In genomic region chr11:27717377-27717776, GRCh38 we compare ENCODE assay signal across 1 cellular context.
TF ChIP-seq lines count a peak whose summit lies in the region.

No MANE protein-coding gene starts in this region.

TF ChIP-seq in GM23338, 12 proteins besides CTCF, POLR2A, EP300 and RAD21 (continued from another document):
- TF ChIP-seq REST (IDR thresholded peaks at IDR 0.05; ENCODE audit: unreplicated experiment) (no peak), NANOG (IDR thresholded peaks at IDR 0.05; ENCODE audit: borderline replicate concordance) (no peak), EZH2 (IDR thresholded peaks at IDR 0.05; ENCODE audit: low read depth, unreplicated experiment) (no peak), JUNB (IDR thresholded peaks at IDR 0.05; ENCODE audit: unreplicated experiment) (no peak), CREB1 (CRISPR knock-in tag; IDR thresholded peaks at IDR 0.05; ENCODE audit: low read depth) (no peak), STAT1 (IDR thresholded peaks at IDR 0.05; ENCODE audit: unreplicated experiment) (no peak), ZNF114 (CRISPR knock-in tag; IDR thresholded peaks at IDR 0.05) (no peak)
- TF ChIP-seq, protein P1, sequence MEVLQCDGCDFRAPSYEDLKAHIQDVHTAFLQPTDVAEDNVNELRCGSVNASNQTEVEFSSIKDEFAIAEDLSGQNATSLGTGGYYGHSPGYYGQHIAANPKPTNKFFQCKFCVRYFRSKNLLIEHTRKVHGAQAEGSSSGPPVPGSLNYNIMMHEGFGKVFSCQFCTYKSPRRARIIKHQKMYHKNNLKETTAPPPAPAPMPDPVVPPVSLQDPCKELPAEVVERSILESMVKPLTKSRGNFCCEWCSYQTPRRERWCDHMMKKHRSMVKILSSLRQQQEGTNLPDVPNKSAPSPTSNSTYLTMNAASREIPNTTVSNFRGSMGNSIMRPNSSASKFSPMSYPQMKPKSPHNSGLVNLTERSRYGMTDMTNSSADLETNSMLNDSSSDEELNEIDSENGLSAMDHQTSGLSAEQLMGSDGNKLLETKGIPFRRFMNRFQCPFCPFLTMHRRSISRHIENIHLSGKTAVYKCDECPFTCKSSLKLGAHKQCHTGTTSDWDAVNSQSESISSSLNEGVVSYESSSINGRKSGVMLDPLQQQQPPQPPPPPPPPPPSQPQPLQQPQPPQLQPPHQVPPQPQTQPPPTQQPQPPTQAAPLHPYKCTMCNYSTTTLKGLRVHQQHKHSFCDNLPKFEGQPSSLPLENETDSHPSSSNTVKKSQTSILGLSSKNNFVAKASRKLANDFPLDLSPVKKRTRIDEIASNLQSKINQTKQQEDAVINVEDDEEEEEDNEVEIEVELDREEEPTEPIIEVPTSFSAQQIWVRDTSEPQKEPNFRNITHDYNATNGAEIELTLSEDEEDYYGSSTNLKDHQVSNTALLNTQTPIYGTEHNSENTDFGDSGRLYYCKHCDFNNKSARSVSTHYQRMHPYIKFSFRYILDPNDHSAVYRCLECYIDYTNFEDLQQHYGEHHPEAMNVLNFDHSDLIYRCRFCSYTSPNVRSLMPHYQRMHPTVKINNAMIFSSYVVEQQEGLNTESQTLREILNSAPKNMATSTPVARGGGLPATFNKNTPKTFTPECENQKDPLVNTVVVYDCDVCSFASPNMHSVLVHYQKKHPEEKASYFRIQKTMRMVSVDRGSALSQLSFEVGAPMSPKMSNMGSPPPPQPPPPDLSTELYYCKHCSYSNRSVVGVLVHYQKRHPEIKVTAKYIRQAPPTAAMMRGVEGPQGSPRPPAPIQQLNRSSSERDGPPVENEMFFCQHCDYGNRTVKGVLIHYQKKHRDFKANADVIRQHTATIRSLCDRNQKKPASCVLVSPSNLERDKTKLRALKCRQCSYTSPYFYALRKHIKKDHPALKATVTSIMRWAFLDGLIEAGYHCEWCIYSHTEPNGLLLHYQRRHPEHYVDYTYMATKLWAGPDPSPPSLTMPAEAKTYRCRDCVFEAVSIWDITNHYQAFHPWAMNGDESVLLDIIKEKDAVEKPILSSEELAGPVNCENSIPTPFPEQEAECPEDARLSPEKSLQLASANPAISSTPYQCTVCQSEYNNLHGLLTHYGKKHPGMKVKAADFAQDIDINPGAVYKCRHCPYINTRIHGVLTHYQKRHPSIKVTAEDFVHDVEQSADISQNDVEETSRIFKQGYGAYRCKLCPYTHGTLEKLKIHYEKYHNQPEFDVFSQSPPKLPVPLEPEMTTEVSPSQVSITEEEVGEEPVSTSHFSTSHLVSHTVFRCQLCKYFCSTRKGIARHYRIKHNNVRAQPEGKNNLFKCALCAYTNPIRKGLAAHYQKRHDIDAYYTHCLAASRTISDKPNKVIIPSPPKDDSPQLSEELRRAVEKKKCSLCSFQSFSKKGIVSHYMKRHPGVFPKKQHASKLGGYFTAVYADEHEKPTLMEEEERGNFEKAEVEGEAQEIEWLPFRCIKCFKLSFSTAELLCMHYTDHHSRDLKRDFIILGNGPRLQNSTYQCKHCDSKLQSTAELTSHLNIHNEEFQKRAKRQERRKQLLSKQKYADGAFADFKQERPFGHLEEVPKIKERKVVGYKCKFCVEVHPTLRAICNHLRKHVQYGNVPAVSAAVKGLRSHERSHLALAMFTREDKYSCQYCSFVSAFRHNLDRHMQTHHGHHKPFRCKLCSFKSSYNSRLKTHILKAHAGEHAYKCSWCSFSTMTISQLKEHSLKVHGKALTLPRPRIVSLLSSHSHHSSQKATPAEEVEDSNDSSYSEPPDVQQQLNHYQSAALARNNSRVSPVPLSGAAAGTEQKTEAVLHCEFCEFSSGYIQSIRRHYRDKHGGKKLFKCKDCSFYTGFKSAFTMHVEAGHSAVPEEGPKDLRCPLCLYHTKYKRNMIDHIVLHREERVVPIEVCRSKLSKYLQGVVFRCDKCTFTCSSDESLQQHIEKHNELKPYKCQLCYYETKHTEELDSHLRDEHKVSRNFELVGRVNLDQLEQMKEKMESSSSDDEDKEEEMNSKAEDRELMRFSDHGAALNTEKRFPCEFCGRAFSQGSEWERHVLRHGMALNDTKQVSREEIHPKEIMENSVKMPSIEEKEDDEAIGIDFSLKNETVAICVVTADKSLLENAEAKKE (CRISPR knock-in tag; IDR thresholded peaks at IDR 0.05): no peak
TF ChIP-seq in GM23338: peak in this region for 0.
